In genomic region chr22:32476804-32477203, GRCh38 we compare ENCODE assay signal across 12 cellular contexts. TPM values are rescaled to one million over a fixed set of nuclear protein-coding genes. Genes with fewer than 3 reads are reported as not detected.
DNase-seq lines count a peak whose midpoint lies in the region; ATAC-seq and TF ChIP-seq lines count a peak whose summit lies in the region.
"Had no signal": no experiment of that assay in that cellular context is flagged by ENCODE, and none has a peak within 500 bp of the region (broad histone marks: within the 10 kb centered on the region; RNA-seq: fewer than 3 reads in every experiment).

No MANE protein-coding gene starts in this region.

- H3K27me3 ChIP-seq in AG04450 (ENCODE audit: control insufficient read depth, insufficient read depth, low read length) (no peaks in the 10 kb centered on the region), HUES48 (ENCODE audit: control insufficient read depth, insufficient read depth, low read length) (no peaks in the 10 kb centered on the region), breast epithelium (no peaks in the 10 kb centered on the region)
- no peaks in the 10 kb centered on the region for H3K27me3 ChIP-seq in naive thymus-derived CD4-positive, alpha-beta T cell (ENCODE audit: control insufficient read depth in 2 of 2, insufficient read depth in 2 of 2, low read length in 2 of 2)

- H3K9me3 ChIP-seq in AG04450 (ENCODE audit: control insufficient read depth, insufficient read depth, low read length) (no peaks in the 10 kb centered on the region), HUES48 (ENCODE audit: control insufficient read depth, insufficient read depth, low read length) (no peaks in the 10 kb centered on the region), breast epithelium (no peaks in the 10 kb centered on the region)
- no peaks in the 10 kb centered on the region for H3K9me3 ChIP-seq in naive thymus-derived CD4-positive, alpha-beta T cell (ENCODE audit: control insufficient read depth in 2 of 3, low read length in 3 of 3)

- H3K4me3 Mint-ChIP-seq in naive thymus-derived CD4-positive, alpha-beta T cell, result peak overlapping the region in 8 of 10 donors; percentile 57 to 98 (median 96)

- no peak overlapping the region for H3K27ac ChIP-seq in AG04450 (ENCODE audit: low read depth, low read length)
- H3K27ac ChIP-seq in HUES48 (ENCODE audit: low read depth, low read length), result no peak overlapping the region
- no peak overlapping the region for H3K27ac ChIP-seq in breast epithelium
- H3K27ac ChIP-seq in naive thymus-derived CD4-positive, alpha-beta T cell (ENCODE audit: low read depth, low read length), result peak overlapping the region; percentile 54

- peak overlapping the region in 4 of 9 donors; percentile 18 to 96 (median 32) for H3K27ac Mint-ChIP-seq in naive thymus-derived CD4-positive, alpha-beta T cell
- H3K27ac Mint-ChIP-seq: activated B cell treated with CpG ODN at 0.5 μM for 24 hours had no signal

- intact Hi-C loops in breast epithelium (cut with DNase I; ENCODE audit: low total_unique reads), result no loop called here
- intact Hi-C loops in naive thymus-derived CD4-positive, alpha-beta T cell (cut with micrococcal nuclease), result loop anchor here (10.0 kb wide), 3 partner anchors 722 to 1782 kb away; partner anchors contain the start of genes DEPDC5 (in 1 of the 2), OSBP2 (in 1 of the 2), PISD (in 1 of the 2) and PRR14L (in 1 of the 2)

- no peaks in the 10 kb centered on the region for H3K27me3 Mint-ChIP-seq in naive thymus-derived CD4-positive, alpha-beta T cell
- H3K27me3 Mint-ChIP-seq: activated B cell treated with CpG ODN at 0.5 μM for 24 hours had no signal

- H3K4me3 ChIP-seq in AG04450 (ENCODE audit: low read depth, low read length) (peak overlapping the region; percentile 90), HUES48 (ENCODE audit: low read depth, low read length) (peak overlapping the region; percentile 99; the same call in 1 of the 2 replicates), breast epithelium (peak overlapping the region in 2 of 3 donors; percentile 26 to 89)
- H3K4me3 ChIP-seq in naive thymus-derived CD4-positive, alpha-beta T cell (ENCODE audit: low read length), result peak overlapping the region; percentile 43

- ATAC-seq in naive thymus-derived CD4-positive, alpha-beta T cell, result no peak
- no peak for ATAC-seq in GM21526 (IDR thresholded peaks at IDR 0.05; ENCODE audit: low FRiP score, unreplicated experiment)
- no peak for ATAC-seq in activated CD4-positive, CD25-positive, alpha-beta regulatory T cell treated with anti-CD3 and anti-CD28 coated beads, Interleukin-2, amount 50 U/mL, for 24 hours
- ATAC-seq: sciatic nerve had no signal

- DNase-seq in AG04450 (ENCODE audit: low read depth, low spot score) (no peak), breast epithelium (ENCODE audit: low spot score in 2 of 2) (no peak), KG1 (lab: John Stamatoyannopoulos, UW) (no peak), NCI-H82 (lab: John Stamatoyannopoulos, UW) (no peak)
- no peak for DNase-seq in naive thymus-derived CD4-positive, alpha-beta T cell
- DNase-seq: activated B cell treated with CpG ODN at 0.5 μM for 24 hours had no signal

- peaks cover 0 to 9% (median 0%) of the 10 kb centered on the region in 5 donors for H3K36me3 Mint-ChIP-seq in naive thymus-derived CD4-positive, alpha-beta T cell

- CTCF ChIA-PET in AG04450 (lab: Charles Lee), result interaction anchor here (1.0 to 4.1 kb wide), 5 partner anchors 64 to 541 kb away, joined by 3 to 33 read pairs (median 7); partner anchors contain the start of gene RTCB
- CTCF ChIA-PET in naive thymus-derived CD4-positive, alpha-beta T cell (lab: Charles Lee), result interaction anchor here (0.5 to 0.9 kb wide), 2 partner anchors 10 to 501 kb away, joined by 3 read pairs; no protein-coding TSS in a partner anchor

- peaks cover 7% of the 10 kb centered on the region for H3K4me1 ChIP-seq in HUES48 (ENCODE audit: control insufficient read depth, insufficient read depth, low read length)
- peaks cover 6 to 7% of the 10 kb centered on the region in 2 donors for H3K4me1 ChIP-seq in breast epithelium
- peaks cover 31 to 33% of the 10 kb centered on the region in 2 donors for H3K4me1 ChIP-seq in naive thymus-derived CD4-positive, alpha-beta T cell (ENCODE audit: control insufficient read depth in 2 of 2, insufficient read depth in 2 of 2, low read length in 2 of 2)

- TF ChIP-seq POLR2A in breast epithelium (IDR thresholded peaks at IDR 0.05), result no peak

- peaks cover 11 to 51% (median 37%) of the 10 kb centered on the region in 7 donors for H3K4me1 Mint-ChIP-seq in naive thymus-derived CD4-positive, alpha-beta T cell

- no peak for TF ChIP-seq CTCF in AG04450 (IDR thresholded peaks at IDR 0.05; ENCODE audit: low read depth, low read length)
- no peak for TF ChIP-seq CTCF in breast epithelium (IDR thresholded peaks at IDR 0.05)

- H3K9ac ChIP-seq in HUES48 (ENCODE audit: low read depth, low read length), result no peak overlapping the region

- POLR2A ChIA-PET in AG04450 (lab: Yijun Ruan, JAX), result no interaction called here
- POLR2A ChIA-PET in naive thymus-derived CD4-positive, alpha-beta T cell (lab: Charles Lee), result interaction anchor here (0.7 to 3.7 kb wide), 2 partner anchors 65 to 724 kb away, joined by 3 to 26 read pairs; partner anchors contain the start of gene RTCB

- no peaks in the 10 kb centered on the region for H3K9me3 Mint-ChIP-seq in naive thymus-derived CD4-positive, alpha-beta T cell
- H3K9me3 Mint-ChIP-seq: activated B cell treated with CpG ODN at 0.5 μM for 24 hours had no signal

- peaks cover 7% of the 10 kb centered on the region for H3K36me3 ChIP-seq in HUES48 (ENCODE audit: control insufficient read depth, insufficient read depth, low read length)
- H3K36me3 ChIP-seq in breast epithelium, result no peaks in the 10 kb centered on the region
- peaks cover 0 to 11% (median 0%) of the 10 kb centered on the region in 3 experiments for H3K36me3 ChIP-seq in naive thymus-derived CD4-positive, alpha-beta T cell (ENCODE audit: control insufficient read depth in 2 of 3, insufficient read depth in 3 of 3, low read length in 3 of 3)

RNA-seq across cellular contexts. Expression of gene FBXO7, which starts 2.2 kb away (rescaled TPM):
- polyA plus RNA-seq in AG04450 (2011; rRNA removed), result 144 and 156 TPM in 2 replicates
- 105 and 119 TPM in 2 replicates for polyA minus RNA-seq in AG04450 (2011; rRNA and poly(A)+ RNA removed)
- 100 to 1,000 TPM in 2 of 3 donors, 10 to 100 TPM in 1; 73.7 to 119 (median 107) TPM for total RNA-seq in breast epithelium
- total RNA-seq in naive thymus-derived CD4-positive, alpha-beta T cell, result 100 to 1,000 TPM in 2 of 5 experiments, 10 to 100 TPM in 3; 86.4 to 120 (median 98.2) TPM
- 100 to 1,000 TPM; 120 to 160 TPM for polyA plus RNA-seq in naive thymus-derived CD4-positive, alpha-beta T cell

RNA-seq across cellular contexts. Expression of gene BPIFC, which starts 12.6 kb away (rescaled TPM):
- polyA plus RNA-seq in AG04450 (2011; rRNA removed), result not detected in 2 replicates
- polyA minus RNA-seq in AG04450 (2011; rRNA and poly(A)+ RNA removed), result not detected in 2 replicates
- total RNA-seq in breast epithelium, result not detected
- total RNA-seq in naive thymus-derived CD4-positive, alpha-beta T cell, result not detected
- polyA plus RNA-seq in naive thymus-derived CD4-positive, alpha-beta T cell, result not detected
- total RNA-seq: activated B cell treated with CpG ODN at 0.5 μM for 24 hours, H1, M059J, sciatic nerve had no signal
- polyA plus RNA-seq: H1 had no signal

Comparison
In these comparisons a context has a peak if more than half of its experiments do, and no peak if none do; other contexts are left out.
1. H3K4me3 ChIP-seq: peak in every context shown above with its lines; median percentile 99 in HUES48; 90 in AG04450; 58 in breast epithelium; 43 in naive thymus-derived CD4-positive, alpha-beta T cell.